Comparison of ENCODE assay signal across 22 cellular contexts in the genomic region with DNA sequence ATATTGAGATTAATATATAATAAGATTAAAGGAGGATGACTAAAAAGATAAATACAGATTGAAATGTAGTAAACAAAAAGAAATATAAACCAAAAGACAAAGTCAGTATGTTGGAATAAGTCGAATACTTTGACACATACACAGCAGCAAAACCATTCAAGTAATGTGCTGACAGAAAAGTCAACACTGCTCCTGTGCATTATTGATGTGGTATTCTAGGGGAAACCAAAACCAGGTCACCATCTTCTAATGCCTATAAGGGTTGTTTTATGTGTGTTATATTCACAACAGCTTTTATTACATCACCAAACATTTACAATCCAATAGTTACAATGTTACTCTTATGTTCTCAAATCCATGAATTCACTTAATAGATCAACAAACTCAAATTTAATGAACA.
"Had no signal": no experiment of that assay in that cellular context is flagged by ENCODE, and none has a peak within 500 bp of the region (broad histone marks: within the 10 kb centered on the region; RNA-seq: fewer than 3 reads in every experiment).

No MANE protein-coding gene starts in this region.

- H3K27me3 ChIP-seq: SJSA1 had no signal

- H3K36me3 ChIP-seq: SJSA1 had no signal

- H3K4me3 ChIP-seq: SJSA1 had no signal

- DNase-seq: activated CD4-positive, alpha-beta T cell treated with anti-CD3 and anti-CD28 coated beads for 48 hours; activated CD4-positive, alpha-beta T cell treated with anti-CD3 and anti-CD28 coated beads, Interleukin-2, amount 50 U/mL, for 4 hours; activated CD4-positive, CD25-positive, alpha-beta regulatory T cell treated with anti-CD3 and anti-CD28 coated beads, Interleukin-2, amount 50 U/mL, for 72 hours; activated CD8-positive, alpha-beta memory T cell treated with anti-CD3 and anti-CD28 coated beads, Interleukin-2, amount 50 U/mL, for 48 hours; activated CD8-positive, alpha-beta T cell treated with anti-CD3 and anti-CD28 coated beads, Interleukin-2, amount 10 ng/mL, durations not matched to agents 7 days and 5 days; activated effector memory CD4-positive, alpha-beta T cell treated with anti-CD3 and anti-CD28 coated beads, Interleukin-2, amount 50 U/mL, for 16 hours; activated naive CD4-positive, alpha-beta T cell treated with anti-CD3 and anti-CD28 coated beads for 36 hours; activated T-cell treated with anti-CD3 and anti-CD28 coated beads, Interleukin-2, amount 50 U/mL, for 1 hour; amygdala; MM.1S; NCI-H1105; NCI-H1436; NCI-H1694 treated with DMSO at 0.1 percent for 48 hours; NCI-H2029 treated with DMSO at 0.1 percent for 48 hours; NCI-H510A treated with DMSO at 0.1 percent for 48 hours; NCI-H69; NK-92 treated with Interleukin-12 subunit alpha and Interleukin-12 subunit beta, amount 100 ng/mL, for 24 hours; OCI-M1; RPMI8226; T-helper 9 cell had no signal

- H3K9me3 ChIP-seq: SJSA1 had no signal

- H3K27ac ChIP-seq: SJSA1 had no signal

- FAIRE-seq: astrocyte had no signal

- H3K4me1 ChIP-seq: SJSA1 had no signal
